9 cellular contexts compared by ENCODE assay signal in genomic region chr4:107036602-107037151, GRCh38. TPM values are rescaled to one million over a fixed set of nuclear protein-coding genes. Genes with fewer than 3 reads are reported as not detected.
A peak's percentile ranks its signal among the peaks of the same experiment; 100 is the strongest.
DNase-seq lines count a peak whose midpoint lies in the region; ATAC-seq and TF ChIP-seq lines count a peak whose summit lies in the region.
"Had no signal": no experiment of that assay in that cellular context is flagged by ENCODE, and none has a peak within 500 bp of the region (broad histone marks: within the 10 kb centered on the region; RNA-seq: fewer than 3 reads in every experiment).

No MANE protein-coding gene starts in this region.

- H3K4me3 ChIP-seq in heart left ventricle (peak overlapping the region; percentile 3 to 55 (median 42)), urinary bladder (ENCODE audit: low read depth, low read length) (peak overlapping the region; percentile 25), testis (no peak overlapping the region)

- H3K27me3 ChIP-seq in heart left ventricle (peaks cover 16 to 89% (median 46%) of the 10 kb centered on the region in 9 donors), testis (no peaks in the 10 kb centered on the region)

- ATAC-seq in heart left ventricle (no peak), Right ventricle myocardium superior (ENCODE audit: poor library complexity) (no peak), memory B cell (ENCODE audit: low read depth) (no peak), GM19351 (IDR thresholded peaks at IDR 0.05; ENCODE audit: unreplicated experiment) (no peak)

- no peaks in the 10 kb centered on the region for H3K36me3 Mint-ChIP-seq in memory B cell

- no peaks in the 10 kb centered on the region for H3K36me3 ChIP-seq in heart left ventricle
- H3K36me3 ChIP-seq in urinary bladder (ENCODE audit: insufficient read depth): no peaks in the 10 kb centered on the region
- H3K36me3 ChIP-seq in testis (ENCODE audit: low read depth, missing control alignments): no peaks in the 10 kb centered on the region

- peak in 2 of 5 donors; percentile 3 to 37 for DNase-seq in heart left ventricle
- no peak for DNase-seq in Right ventricle myocardium superior
- peak; percentile 4 for DNase-seq in astrocyte of the hippocampus (ENCODE audit: low read depth, low spot score)
- no peak for DNase-seq in memory B cell (ENCODE audit: low spot score in 2 of 2)
- no peak for DNase-seq in testis
- DNase-seq in ureter (ENCODE audit: low spot score): no peak

- peak overlapping the region; percentile 53 for H3K4me3 Mint-ChIP-seq in memory B cell

- H3K4me1 ChIP-seq in heart left ventricle: peaks cover 0 to 35% (median 16%) of the 10 kb centered on the region in 12 donors
- H3K4me1 ChIP-seq in urinary bladder (ENCODE audit: insufficient read depth): no peaks in the 10 kb centered on the region
- H3K4me1 ChIP-seq in testis: peaks cover 25% of the 10 kb centered on the region

- peaks cover 16% of the 10 kb centered on the region for H3K4me1 Mint-ChIP-seq in memory B cell

- H3K9me3 ChIP-seq in heart left ventricle (no peaks in the 10 kb centered on the region), testis (no peaks in the 10 kb centered on the region)

- TF ChIP-seq POLR2A in heart left ventricle (IDR thresholded peaks at IDR 0.05): no peak
- TF ChIP-seq POLR2A in testis (IDR thresholded peaks at IDR 0.05): no peak

- H3K9me3 Mint-ChIP-seq in memory B cell: no peaks in the 10 kb centered on the region

- H3K27ac Mint-ChIP-seq in memory B cell: no peak overlapping the region

- no peak overlapping the region for H3K27ac ChIP-seq in heart left ventricle
- no peak overlapping the region for H3K27ac ChIP-seq in urinary bladder (ENCODE audit: low read depth)
- H3K27ac ChIP-seq in testis: no peak overlapping the region

- TF ChIP-seq CTCF in heart left ventricle (IDR thresholded peaks at IDR 0.05) (no peak), testis (IDR thresholded peaks at IDR 0.05) (no peak)

- intact Hi-C loops in heart left ventricle (cut with DNase I): loop anchor here in 3 of 10 donors (5.0 to 10.0 kb wide), 4 partner anchors 146 to 696 kb away; no protein-coding TSS in a partner anchor
- intact Hi-C loops in Right ventricle myocardium superior (cut with DNase I): no loop called here
- intact Hi-C loops in testis (cut with DNase I; ENCODE audit: low total_unique reads): no loop called here

- WGBS in heart left ventricle, 4 donors: 3 to 5% (median 4%) methylated on average over 18 of the region's 18 CpGs
- WGBS in urinary bladder: 1% methylated on average over 18 of the region's 18 CpGs
- WGBS in testis, 2 donors: 5% methylated on average over 18 of the region's 18 CpGs

- peaks cover 13% of the 10 kb centered on the region for H3K27me3 Mint-ChIP-seq in memory B cell

RNA-seq across cellular contexts. Expression of gene DKK2, which starts 0.6 kb away (rescaled TPM):
- total RNA-seq in heart left ventricle (1 to 10 TPM in 4 of 9 donors, under 1 TPM in 4, not detected in 1; 0.40 to 2.5 (median 1.4) TPM), Right ventricle myocardium superior (0.75 TPM), urinary bladder (27.3 TPM), testis (under 1 TPM in 1 of 2 donors, not detected in 1; 0.62 TPM), ureter (4.4 TPM)
- polyA plus RNA-seq in heart left ventricle (under 1 TPM; 0.42 to 0.43 TPM), urinary bladder (0.63 TPM), testis (ENCODE audit: insufficient read depth, low read depth, low replicate concordance) (0.21 TPM)
- total RNA-seq: G401 had no signal

Comparison
In these comparisons a context has a peak if more than half of its experiments do, and no peak if none do; other contexts are left out.
1. H3K4me3 ChIP-seq: peak in heart left ventricle (12 of 12) and urinary bladder (single experiment); none in testis (0 of 2).